Comparison of ENCODE assay signal across 25 cellular contexts in the genomic region with DNA sequence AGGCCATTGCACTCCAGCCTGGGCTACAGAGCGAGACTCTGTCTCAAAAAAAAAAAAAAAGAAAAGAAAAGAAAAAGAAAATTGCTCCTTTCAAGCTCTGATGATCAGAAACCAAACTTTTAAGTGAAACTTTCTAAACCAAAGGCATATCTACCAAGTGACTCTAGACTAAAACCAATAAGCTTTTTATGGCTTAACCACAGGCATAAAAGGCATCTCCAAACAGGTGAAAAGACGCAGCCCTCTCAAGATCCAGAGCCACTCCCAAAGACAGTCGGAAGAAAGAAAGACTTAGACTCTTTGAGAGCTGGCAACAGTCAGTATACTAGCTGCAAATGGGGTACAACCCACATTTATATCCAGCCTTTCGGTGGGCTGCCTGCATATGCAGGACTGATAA.
"Had no signal": no experiment of that assay in that cellular context is flagged by ENCODE, and none has a peak within 500 bp of the region (broad histone marks: within the 10 kb centered on the region; RNA-seq: fewer than 3 reads in every experiment).

No MANE protein-coding gene starts in this region.

- H3K27ac ChIP-seq: foreskin keratinocyte, left ventricle myocardium inferior, lower lobe of right lung, pancreas, prostate gland, right lobe of liver, spleen, testis, tibial nerve, upper lobe of right lung, vagina had no signal

- H3K36me3 ChIP-seq: left ventricle myocardium inferior, lower lobe of right lung, pancreas, prostate gland, right lobe of liver, spleen, tibial nerve, upper lobe of right lung, vagina had no signal

- H3K4me1 Mint-ChIP-seq: immature natural killer cell, nephron had no signal

- H3K27ac Mint-ChIP-seq: immature natural killer cell; memory B cell; mesothelial cell of epicardium; nephron; stimulated activated memory B cell treated with anti-CD40 and anti-IgM and Interleukin-4, amounts not matched to agents 10 μg/mL and 1 μg/mL and 100 μg/mL, for 72 hours; stimulated activated naive CD8-positive, alpha-beta T cell treated with anti-CD3 and anti-CD28 coated beads, Interleukin-15, amount 100 ng/mL, for 72 hours had no signal

- H3K27me3 ChIP-seq: foreskin keratinocyte, pancreas, right lobe of liver, spleen, testis, tibial nerve, upper lobe of right lung, vagina had no signal

- H3K36me3 Mint-ChIP-seq: immature natural killer cell; memory B cell; mesothelial cell of epicardium; naive B cell; stimulated activated memory B cell treated with anti-CD40 and anti-IgM and Interleukin-4, amounts not matched to agents 10 μg/mL and 1 μg/mL and 100 μg/mL, for 72 hours had no signal

- FAIRE-seq: keratinocyte, pancreas had no signal

- H3K4me3 ChIP-seq: left ventricle myocardium inferior, lower lobe of right lung, pancreas, prostate gland, right lobe of liver, spleen, testis, tibial nerve, upper lobe of right lung, vagina had no signal

- ATAC-seq: foreskin keratinocyte; lower lobe of right lung; pancreas; right lobe of liver; stimulated activated memory B cell treated with anti-CD40 and anti-IgM and Interleukin-4, amounts not matched to agents 10 μg/mL and 1 μg/mL and 100 μg/mL, for 72 hours; stimulated activated naive CD8-positive, alpha-beta T cell treated with anti-CD3 and anti-CD28 coated beads, Interleukin-15, amount 100 ng/mL, for 72 hours; upper lobe of right lung had no signal

- H3K4me3 Mint-ChIP-seq: immature natural killer cell; memory B cell; mesothelial cell of epicardium; naive B cell; nephron; stimulated activated memory B cell treated with anti-CD40 and anti-IgM and Interleukin-4, amounts not matched to agents 10 μg/mL and 1 μg/mL and 100 μg/mL, for 72 hours; stimulated activated naive CD8-positive, alpha-beta T cell treated with anti-CD3 and anti-CD28 coated beads, Interleukin-15, amount 100 ng/mL, for 72 hours had no signal

- H3K9me3 Mint-ChIP-seq: immature natural killer cell; memory B cell; mesothelial cell of epicardium; naive B cell; nephron; stimulated activated memory B cell treated with anti-CD40 and anti-IgM and Interleukin-4, amounts not matched to agents 10 μg/mL and 1 μg/mL and 100 μg/mL, for 72 hours; stimulated activated naive CD8-positive, alpha-beta T cell treated with anti-CD3 and anti-CD28 coated beads, Interleukin-15, amount 100 ng/mL, for 72 hours had no signal

- H3K4me1 ChIP-seq: foreskin keratinocyte, lower lobe of right lung, pancreas, prostate gland, right lobe of liver, testis, tibial nerve, upper lobe of right lung, vagina had no signal

- H3K9me3 ChIP-seq: left ventricle myocardium inferior, lower lobe of right lung, pancreas, prostate gland, right lobe of liver, spleen, testis, tibial nerve, upper lobe of right lung, vagina had no signal

- DNase-seq: dermis blood vessel endothelial cell; erythroblast; foreskin keratinocyte; immature natural killer cell; left ventricle myocardium inferior; lower lobe of right lung; naive B cell; occipital lobe; pancreas; right lobe of liver; spleen; stimulated activated CD4-positive, alpha-beta T cell treated with anti-CD3 and anti-CD28 coated beads, Interleukin-15, amount 100 ng/mL, for 24 hours; stimulated activated CD4-positive, alpha-beta T cell treated with anti-CD3 and anti-CD28 coated beads, Interleukin-1b, Interleukin-23, amount 100 ng/mL, for 48 hours; stimulated activated CD4-positive, alpha-beta T cell treated with anti-CD3 and anti-CD28 coated beads, Interleukin-4, amount 100 ng/mL, for 24 hours; stimulated activated naive CD8-positive, alpha-beta T cell treated with anti-CD3 and anti-CD28 coated beads, Interleukin-15, amount 100 ng/mL, for 72 hours; testis; upper lobe of right lung had no signal

- H3K27me3 Mint-ChIP-seq: memory B cell; stimulated activated memory B cell treated with anti-CD40 and anti-IgM and Interleukin-4, amounts not matched to agents 10 μg/mL and 1 μg/mL and 100 μg/mL, for 72 hours; stimulated activated naive CD8-positive, alpha-beta T cell treated with anti-CD3 and anti-CD28 coated beads, Interleukin-15, amount 100 ng/mL, for 72 hours had no signal
